Comparison of ENCODE assay signal across 28 cellular contexts in genomic region chr7:46511442-46512215, GRCh38.
"Had no signal": no experiment of that assay in that cellular context is flagged by ENCODE, and none has a peak within 500 bp of the region (broad histone marks: within the 10 kb centered on the region; RNA-seq: fewer than 3 reads in every experiment).

No MANE protein-coding gene starts in this region.

- H3K27ac Mint-ChIP-seq: activated B cell treated with CpG ODN at 0.5 μM for 24 hours; activated CD4-positive, alpha-beta memory T cell treated with anti-CD3 and anti-CD28 coated beads, Interleukin-2, amount 10 ng/mL, durations not matched to agents 7 days and 5 days; activated CD4-positive, alpha-beta T cell treated with anti-CD3 and anti-CD28 coated beads, Interleukin-2, amount 10 ng/mL, durations not matched to agents 7 days and 5 days; activated naive CD4-positive, alpha-beta T cell treated with anti-CD3 and anti-CD28 coated beads, Interleukin-2, amount 10 ng/mL, durations not matched to agents 7 days and 5 days; activated naive CD8-positive, alpha-beta T cell treated with anti-CD3 and anti-CD28 coated beads for 36 hours; activated T-cell treated with anti-CD3 and anti-CD28 coated beads, Interleukin-2, amount 50 U/mL, for 72 hours; activated T-helper 2 cell treated with anti-CD3 and anti-CD28 coated beads, Interferon-gamma antibody, Interleukin-2, Interleukin-4, amounts not matched to agents 10 μg/mL and 5 μg/mL and 100 μg/mL, durations not matched to agents 14 hours and 24 hours and 36 hours; T-cell had no signal

- H3K27me3 ChIP-seq: brain microvascular endothelial cell had no signal

- H3K4me3 ChIP-seq: K562 had no signal

- H3K9me3 Mint-ChIP-seq: activated CD4-positive, alpha-beta memory T cell treated with anti-CD3 and anti-CD28 coated beads, Interleukin-2, amount 10 ng/mL, durations not matched to agents 7 days and 5 days; activated naive CD8-positive, alpha-beta T cell treated with anti-CD3 and anti-CD28 coated beads for 36 hours had no signal

- ATAC-seq: activated T-cell treated with anti-CD3 and anti-CD28 coated beads, Interleukin-2, amount 50 U/mL, for 72 hours; K562; T-cell had no signal

- H3K36me3 ChIP-seq: brain microvascular endothelial cell had no signal

- H3K4me3 Mint-ChIP-seq: activated B cell treated with CpG ODN at 0.5 μM for 24 hours; activated CD4-positive, alpha-beta memory T cell treated with anti-CD3 and anti-CD28 coated beads, Interleukin-2, amount 10 ng/mL, durations not matched to agents 7 days and 5 days; activated CD4-positive, alpha-beta T cell treated with anti-CD3 and anti-CD28 coated beads, Interleukin-2, amount 10 ng/mL, durations not matched to agents 7 days and 5 days; activated naive CD4-positive, alpha-beta T cell treated with anti-CD3 and anti-CD28 coated beads, Interleukin-2, amount 10 ng/mL, durations not matched to agents 7 days and 5 days; activated naive CD8-positive, alpha-beta T cell treated with anti-CD3 and anti-CD28 coated beads for 36 hours; activated T-cell treated with anti-CD3 and anti-CD28 coated beads, Interleukin-2, amount 50 U/mL, for 72 hours; T-cell had no signal

- H3K36me3 Mint-ChIP-seq: activated naive CD4-positive, alpha-beta T cell treated with anti-CD3 and anti-CD28 coated beads, Interleukin-2, amount 10 ng/mL, durations not matched to agents 7 days and 5 days; activated naive CD8-positive, alpha-beta T cell treated with anti-CD3 and anti-CD28 coated beads for 36 hours; T-cell had no signal

- DNase-seq: activated B cell treated with CpG ODN at 0.5 μM for 24 hours; activated CD4-positive, alpha-beta memory T cell treated with anti-CD3 and anti-CD28 coated beads, Interleukin-2, amount 10 ng/mL, durations not matched to agents 7 days and 5 days; activated CD4-positive, alpha-beta T cell treated with anti-CD3 and anti-CD28 coated beads, Interleukin-2, amount 10 ng/mL, durations not matched to agents 7 days and 5 days; activated CD8-positive, alpha-beta memory T cell treated with anti-CD3 and anti-CD28 coated beads, Interleukin-2, amount 50 U/mL, for 4 hours; activated gamma-delta T cell treated with Interleukin-2 at 50 U/mL for 16 hours; activated naive CD4-positive, alpha-beta T cell treated with anti-CD3 and anti-CD28 coated beads, Interleukin-2, amount 10 ng/mL, durations not matched to agents 7 days and 5 days; activated naive CD8-positive, alpha-beta T cell treated with anti-CD3 and anti-CD28 coated beads for 36 hours; activated T-cell treated with anti-CD3 and anti-CD28 coated beads, Interleukin-2, amount 50 U/mL, for 72 hours; brain microvascular endothelial cell; caudate nucleus; Karpas-422; MM.1S; NCI-H1105; NCI-H1436; NCI-H1694 treated with DMSO at 0.1 percent for 48 hours; NCI-H2029 treated with DMSO at 0.1 percent for 48 hours; NCI-H345; NCI-H510A; NCI-H526 treated with DMSO at 0.1 percent for 48 hours; NCI-H82; SIG-M5; T-cell; T-helper 2 cell; T1000 had no signal

- H3K4me1 Mint-ChIP-seq: activated B cell treated with CpG ODN at 0.5 μM for 24 hours; activated CD4-positive, alpha-beta memory T cell treated with anti-CD3 and anti-CD28 coated beads, Interleukin-2, amount 10 ng/mL, durations not matched to agents 7 days and 5 days; activated CD4-positive, alpha-beta T cell treated with anti-CD3 and anti-CD28 coated beads, Interleukin-2, amount 10 ng/mL, durations not matched to agents 7 days and 5 days; activated naive CD4-positive, alpha-beta T cell treated with anti-CD3 and anti-CD28 coated beads, Interleukin-2, amount 10 ng/mL, durations not matched to agents 7 days and 5 days; activated naive CD8-positive, alpha-beta T cell treated with anti-CD3 and anti-CD28 coated beads for 36 hours; T-cell had no signal

- FAIRE-seq: K562, RCC 7860, TTC549 had no signal

- H3K27me3 Mint-ChIP-seq: activated B cell treated with CpG ODN at 0.5 μM for 24 hours; activated CD4-positive, alpha-beta memory T cell treated with anti-CD3 and anti-CD28 coated beads, Interleukin-2, amount 10 ng/mL, durations not matched to agents 7 days and 5 days; activated CD4-positive, alpha-beta T cell treated with anti-CD3 and anti-CD28 coated beads, Interleukin-2, amount 10 ng/mL, durations not matched to agents 7 days and 5 days; activated naive CD4-positive, alpha-beta T cell treated with anti-CD3 and anti-CD28 coated beads, Interleukin-2, amount 10 ng/mL, durations not matched to agents 7 days and 5 days; activated naive CD8-positive, alpha-beta T cell treated with anti-CD3 and anti-CD28 coated beads for 36 hours; T-cell had no signal
